In the genomic region with DNA sequence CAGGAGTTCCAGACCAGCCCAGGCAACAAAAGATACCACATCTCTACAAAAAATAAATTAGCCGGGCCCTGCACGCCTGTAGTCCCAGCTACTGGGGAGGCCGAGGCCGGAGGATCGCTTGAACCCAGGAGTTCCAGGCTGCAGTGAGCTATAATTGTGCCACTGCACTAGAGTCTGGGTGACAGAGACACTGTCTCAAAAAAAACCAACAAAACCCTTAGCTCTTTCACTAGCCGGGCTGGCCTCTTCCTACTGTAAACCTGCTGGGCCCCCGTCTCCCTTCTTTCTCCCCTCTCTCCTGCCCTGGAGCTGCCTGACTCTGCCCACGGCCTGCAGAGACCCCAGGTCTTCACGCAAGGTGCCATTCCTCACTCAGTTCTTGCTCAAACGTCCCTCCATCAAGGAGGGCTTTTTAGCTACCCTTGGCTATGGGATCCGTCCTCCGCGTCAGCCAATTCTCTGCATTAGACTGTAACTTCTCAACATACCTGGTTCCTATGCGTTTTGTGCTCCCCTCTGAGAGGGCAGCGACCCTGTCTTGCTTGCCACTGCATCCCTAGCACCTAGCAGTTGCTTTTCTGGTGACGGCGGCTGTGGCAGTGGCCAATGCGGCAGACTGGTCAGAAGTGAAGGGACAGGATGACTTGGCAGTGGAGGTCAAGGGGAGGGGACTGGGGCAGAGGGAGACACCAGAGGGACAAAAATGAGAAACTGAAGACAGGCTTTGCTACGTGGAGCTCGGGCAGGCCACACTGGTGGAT, we compare ENCODE assay signal across 15 cellular contexts. TPM values are rescaled to one million over a fixed set of nuclear protein-coding genes. Genes with fewer than 3 reads are reported as not detected.
A peak's percentile ranks its signal among the peaks of the same experiment; 100 is the strongest.
DNase-seq lines count a peak whose midpoint lies in the region; ATAC-seq and TF ChIP-seq lines count a peak whose summit lies in the region.
"Had no signal": no experiment of that assay in that cellular context is flagged by ENCODE, and none has a peak within 500 bp of the region (broad histone marks: within the 10 kb centered on the region; RNA-seq: fewer than 3 reads in every experiment).

No MANE protein-coding gene starts in this region.

- no peaks in the 10 kb centered on the region for H3K4me1 ChIP-seq in iPS-15b (ENCODE audit: control insufficient read depth, insufficient read depth, low read length)
- peaks cover 13% of the 10 kb centered on the region for H3K4me1 ChIP-seq in upper lobe of right lung
- H3K4me1 ChIP-seq in gastrocnemius medialis = peaks cover 0 to 6% of the 10 kb centered on the region in 2 donors

- no peak for DNase-seq in activated naive CD4-positive, alpha-beta T cell treated with anti-CD3 and anti-CD28 coated beads for 36 hours
- no peak for DNase-seq in activated naive CD4-positive, alpha-beta T cell (lab: John Stamatoyannopoulos, UW)
- DNase-seq in activated B cell treated with CpG ODN at 0.5 μM for 24 hours (no peak), upper lobe of right lung (peak; percentile 46), gastrocnemius medialis (no peak)
- no peak for DNase-seq in stimulated activated CD4-positive, alpha-beta T cell treated with anti-CD3 and anti-CD28 coated beads, Interleukin-4, amount 100 ng/mL, for 1 hour
- DNase-seq: KG1, NCI-H226, right cardiac atrium, transverse colon had no signal

- peaks cover 10% of the 10 kb centered on the region for H3K36me3 Mint-ChIP-seq in activated naive CD4-positive, alpha-beta T cell treated with anti-CD3 and anti-CD28 coated beads for 36 hours (ENCODE audit: low read depth)
- H3K36me3 Mint-ChIP-seq in activated B cell treated with CpG ODN at 0.5 μM for 24 hours (ENCODE audit: low read depth) = peaks cover 27% of the 10 kb centered on the region

- no peak overlapping the region for H3K27ac Mint-ChIP-seq in activated naive CD4-positive, alpha-beta T cell treated with anti-CD3 and anti-CD28 coated beads for 36 hours
- H3K27ac Mint-ChIP-seq in activated B cell treated with CpG ODN at 0.5 μM for 24 hours = no peak overlapping the region

- H3K4me3 Mint-ChIP-seq in activated naive CD4-positive, alpha-beta T cell treated with anti-CD3 and anti-CD28 coated beads for 36 hours = peak overlapping the region; percentile 65
- peak overlapping the region; percentile 62 for H3K4me3 Mint-ChIP-seq in activated B cell treated with CpG ODN at 0.5 μM for 24 hours

- no peak overlapping the region for H3K27ac ChIP-seq in upper lobe of right lung
- H3K27ac ChIP-seq in gastrocnemius medialis = no peak overlapping the region
- H3K27ac ChIP-seq: transverse colon had no signal

- TF ChIP-seq CTCF in activated B cell treated with CpG ODN at 0.5 μM for 24 hours (IDR thresholded peaks at IDR 0.05) (no peak), upper lobe of right lung (IDR thresholded peaks at IDR 0.05) (no peak), gastrocnemius medialis (IDR thresholded peaks at IDR 0.05 in 4 of 5, conservative IDR thresholded peaks at IDR 0.05 in 1 of 5) (no peak)

- CTCF ChIA-PET in activated naive CD4-positive, alpha-beta T cell treated with anti-CD3 and anti-CD28 coated beads for 36 hours (lab: Charles Lee) = interaction anchor here (1.0 to 1.1 kb wide), 2 partner anchors 10 to 82 kb away, joined by 3 to 5 read pairs; no protein-coding TSS in a partner anchor
- CTCF ChIA-PET in activated B cell treated with CpG ODN at 0.5 μM for 24 hours (lab: Charles Lee) = no interaction called here

- no peak for TF ChIP-seq POLR2A in gastrocnemius medialis (IDR thresholded peaks at IDR 0.05)

- ATAC-seq in activated B cell treated with CpG ODN at 0.5 μM for 24 hours (ENCODE audit: low read depth) (no peak), upper lobe of right lung (no peak), HG03439 (IDR thresholded peaks at IDR 0.05; ENCODE audit: unreplicated experiment) (no peak), gastrocnemius medialis (no peak)
- ATAC-seq: right cardiac atrium had no signal

- intact Hi-C loops in activated naive CD4-positive, alpha-beta T cell treated with anti-CD3 and anti-CD28 coated beads for 36 hours (cut with micrococcal nuclease) = loop anchor here (5.0 kb wide), 1 partner anchor 62 kb away; the partner anchor contains the start of gene VPS33A
- intact Hi-C loops in activated B cell treated with CpG ODN at 0.5 μM for 24 hours (cut with micrococcal nuclease) (no loop called here), upper lobe of right lung (cut with DNase I) (no loop called here), gastrocnemius medialis (cut with DNase I; ENCODE audit: low total_unique reads) (no loop called here)

- no peaks in the 10 kb centered on the region for H3K9me3 Mint-ChIP-seq in activated naive CD4-positive, alpha-beta T cell treated with anti-CD3 and anti-CD28 coated beads for 36 hours
- H3K9me3 Mint-ChIP-seq in activated B cell treated with CpG ODN at 0.5 μM for 24 hours = no peaks in the 10 kb centered on the region

- H3K4me3 ChIP-seq in iPS-15b (ENCODE audit: low read depth, low read length) (peak overlapping the region; percentile 4), upper lobe of right lung (no peak overlapping the region), gastrocnemius medialis (no peak overlapping the region)

- no peaks in the 10 kb centered on the region for H3K9me3 ChIP-seq in iPS-15b (ENCODE audit: control insufficient read depth, insufficient read depth, low read length)
- H3K9me3 ChIP-seq in upper lobe of right lung = no peaks in the 10 kb centered on the region
- no peaks in the 10 kb centered on the region for H3K9me3 ChIP-seq in gastrocnemius medialis
- H3K9me3 ChIP-seq: transverse colon had no signal

- in situ Hi-C loops in gastrocnemius medialis (cut with MboI; ENCODE audit: low sequenced_read_pairs in 4 of 4) = no loop called here

- POLR2A ChIA-PET in activated B cell treated with CpG ODN at 0.5 μM for 24 hours (lab: Charles Lee) = interaction anchor here (0.6 kb wide), 2 partner anchors 14 to 62 kb away, joined by 3 to 5 read pairs; no protein-coding TSS in a partner anchor

- H3K4me1 Mint-ChIP-seq in activated naive CD4-positive, alpha-beta T cell treated with anti-CD3 and anti-CD28 coated beads for 36 hours (ENCODE audit: low read depth) = peaks cover 15% of the 10 kb centered on the region
- peaks cover 7% of the 10 kb centered on the region for H3K4me1 Mint-ChIP-seq in activated B cell treated with CpG ODN at 0.5 μM for 24 hours

- H3K27me3 Mint-ChIP-seq in activated naive CD4-positive, alpha-beta T cell treated with anti-CD3 and anti-CD28 coated beads for 36 hours (ENCODE audit: low read depth) = peaks cover 10% of the 10 kb centered on the region
- H3K27me3 Mint-ChIP-seq in activated B cell treated with CpG ODN at 0.5 μM for 24 hours = peaks cover 17% of the 10 kb centered on the region

- H3K36me3 ChIP-seq in iPS-15b (ENCODE audit: control insufficient read depth, insufficient read depth, low read length) = peaks cover 15% of the 10 kb centered on the region
- H3K36me3 ChIP-seq in upper lobe of right lung = peaks cover 29% of the 10 kb centered on the region
- H3K36me3 ChIP-seq in gastrocnemius medialis = peaks cover 0 to 32% of the 10 kb centered on the region in 2 donors

- H3K27me3 ChIP-seq in iPS-15b (ENCODE audit: control insufficient read depth, insufficient read depth, low read length) (peaks cover 33% of the 10 kb centered on the region), upper lobe of right lung (peaks cover 48% of the 10 kb centered on the region), gastrocnemius medialis (peaks cover 39 to 57% (median 40%) of the 10 kb centered on the region in 3 donors)

- H3K9ac ChIP-seq in iPS-15b (ENCODE audit: low read depth, low read length) = no peak overlapping the region

RNA-seq across cellular contexts. Expression of gene B3GNT4, which starts 1.5 kb away (rescaled TPM):
- total RNA-seq in activated naive CD4-positive, alpha-beta T cell treated with anti-CD3 and anti-CD28 coated beads for 36 hours = under 1 TPM; 0.43 to 0.67 TPM
- total RNA-seq in activated B cell treated with CpG ODN at 0.5 μM for 24 hours (not detected in 2 replicates), upper lobe of right lung (0.46 TPM), gastrocnemius medialis (not detected)
- total RNA-seq: aorta had no signal

RNA-seq across cellular contexts. Expression of gene DIABLO, which starts 20.8 kb away (rescaled TPM):
- total RNA-seq in activated naive CD4-positive, alpha-beta T cell treated with anti-CD3 and anti-CD28 coated beads for 36 hours = 10 to 100 TPM; 46.1 to 48.1 TPM
- 39.8 and 51.3 TPM in 2 replicates for total RNA-seq in activated B cell treated with CpG ODN at 0.5 μM for 24 hours
- total RNA-seq in upper lobe of right lung = 31.9 TPM
- 10 to 100 TPM; 32.8 to 63.8 (median 44.5) TPM for total RNA-seq in gastrocnemius medialis

RNA-seq across cellular contexts. Expression of gene LRRC43, which starts 22.1 kb away (rescaled TPM):
- under 1 TPM in 1 of 2 experiments, not detected in 1; 0.60 TPM for total RNA-seq in activated naive CD4-positive, alpha-beta T cell treated with anti-CD3 and anti-CD28 coated beads for 36 hours
- total RNA-seq in activated B cell treated with CpG ODN at 0.5 μM for 24 hours (not detected in 2 replicates), upper lobe of right lung (not detected), gastrocnemius medialis (not detected)
- total RNA-seq: aorta, H4 had no signal

RNA-seq across cellular contexts. Expression of gene IL31, which starts 31.0 kb away (rescaled TPM):
- total RNA-seq in activated naive CD4-positive, alpha-beta T cell treated with anti-CD3 and anti-CD28 coated beads for 36 hours = not detected
- total RNA-seq in activated B cell treated with CpG ODN at 0.5 μM for 24 hours (not detected in 2 replicates), upper lobe of right lung (not detected), gastrocnemius medialis (not detected)
- total RNA-seq: aorta, endothelial cell of umbilical vein, H4, right cardiac atrium, transverse colon had no signal
